9 cellular contexts compared by ENCODE assay signal in genomic region chr5:91272858-91273257, GRCh38.
DNase-seq lines count a peak whose midpoint lies in the region; ATAC-seq, FAIRE-seq and TF ChIP-seq lines count a peak whose summit lies in the region.
"Had no signal": no experiment of that assay in that cellular context is flagged by ENCODE, and none has a peak within 500 bp of the region (broad histone marks: within the 10 kb centered on the region; RNA-seq: fewer than 3 reads in every experiment).

No MANE protein-coding gene starts in this region.

- peak; percentile 78 to 88 for TF ChIP-seq EP300 in GM12878 (IDR thresholded peaks at IDR 0.05; ENCODE audit: borderline replicate concordance in 1 of 2, control insufficient read depth in 1 of 2, low read depth in 2 of 2, low read length in 2 of 2)

- H3K36me3 ChIP-seq in GM12878 (ENCODE audit: control insufficient read depth in 2 of 2, insufficient read depth in 2 of 2, low read length in 1 of 2), result no peaks in the 10 kb centered on the region
- no peaks in the 10 kb centered on the region for H3K36me3 ChIP-seq in kidney (ENCODE audit: control insufficient read depth in 1 of 2, insufficient read depth in 2 of 2, low read length in 2 of 2)

- H2AFZ ChIP-seq in GM12878 (ENCODE audit: control insufficient read depth, low read depth, low read length), result no peak overlapping the region

- H3K9me3 Mint-ChIP-seq in WTC11, result no peaks in the 10 kb centered on the region

- no peaks in the 10 kb centered on the region for H3K79me2 ChIP-seq in GM12878 (ENCODE audit: control insufficient read depth, insufficient read depth, low read length)

- TF ChIP-seq POLR2A in GM12892 (IDR thresholded peaks at IDR 0.05; ENCODE audit: low read depth, low read length) (no peak), GM12878 (IDR thresholded peaks at IDR 0.05; ENCODE audit: low read depth, low read length) (no peak)

- H3K27ac ChIP-seq in GM12878 (ENCODE audit: control insufficient read depth, insufficient read depth) (no peak overlapping the region), kidney (ENCODE audit: low read depth in 2 of 2, low read length in 2 of 2) (no peak overlapping the region)
- H3K27ac ChIP-seq: psoas muscle had no signal

- RAD21 ChIA-PET in GM12878 (lab: Charles Lee; ENCODE audit: unreplicated experiment), result interaction anchor here (1.3 to 2.0 kb wide), 3 partner anchors 8 to 111 kb away, joined by 3 to 19 read pairs (median 7); partner anchors contain the start of gene ARRDC3

- WGBS in GM12878 (ENCODE audit: insufficient coverage, insufficient replicate concordance, low lambda C conversion rate, missing lambda C conversion rate), result 3% methylated on average over 2 of the region's 2 CpGs

- TF ChIP-seq RAD21 in GM12878 (IDR thresholded peaks at IDR 0.05; ENCODE audit: insufficient read depth, low read depth, low read length), result peak; percentile 22; the same call in 1 of the 2 replicates

- H3K4me3 ChIP-seq in GM12878 (peak overlapping the region; percentile 32; the same call in 1 of the 2 replicates), kidney (ENCODE audit: low read length in 2 of 2) (no peak overlapping the region)
- H3K4me3 ChIP-seq: psoas muscle had no signal

- no peak overlapping the region for H3K4me3 Mint-ChIP-seq in WTC11

- H3K36me3 Mint-ChIP-seq in WTC11, result no peaks in the 10 kb centered on the region

- H3K27me3 Mint-ChIP-seq in WTC11 (ENCODE audit: low read depth), result no peaks in the 10 kb centered on the region

- H3K4me1 ChIP-seq in GM12878 (ENCODE audit: control insufficient read depth, insufficient read depth, low read length) (peaks cover 13% of the 10 kb centered on the region), kidney (ENCODE audit: control insufficient read depth in 1 of 2, insufficient read depth in 1 of 2, low read depth in 1 of 2, low read length in 2 of 2) (no peaks in the 10 kb centered on the region)
- H3K4me1 ChIP-seq: psoas muscle had no signal

- H3K9me3 ChIP-seq in GM12878 (replicated peaks; ENCODE audit: control insufficient read depth, insufficient read depth, low read length) (no peaks in the 10 kb centered on the region; the same call in 2 of the 3 replicates), kidney (ENCODE audit: control insufficient read depth in 1 of 2, low read length in 2 of 2) (no peaks in the 10 kb centered on the region)
- H3K9me3 ChIP-seq: psoas muscle had no signal

- FAIRE-seq in GM12892 (lab: Jason Lieb, UNC), result peak; percentile 86
- peak; percentile 35 for FAIRE-seq in GM12878 (lab: Jason Lieb, UNC)
- FAIRE-seq in kidney (lab: Jason Lieb, UNC), result no peak
- FAIRE-seq in D721Med (lab: Jason Lieb, UNC), result no peak

- no peaks in the 10 kb centered on the region for H4K20me1 ChIP-seq in GM12878 (ENCODE audit: control insufficient read depth, insufficient read depth)

- in situ Hi-C loops in GM12878 (cut with MboI), result no loop called here

- no peak for TF ChIP-seq CTCF in GM12878 (IDR thresholded peaks at IDR 0.05 in 2 of 3, conservative IDR thresholded peaks at IDR 0.05 in 1 of 3; ENCODE audit: control insufficient read depth in 2 of 3, extremely low read depth in 1 of 3, insufficient read depth in 1 of 3, low read depth in 3 of 3, low read length in 3 of 3)
- no peak for TF ChIP-seq CTCF in kidney (IDR thresholded peaks at IDR 0.05; ENCODE audit: borderline replicate concordance, extremely low read depth, insufficient read depth)
- no peak for TF ChIP-seq CTCF in D721Med (IDR thresholded peaks at IDR 0.05; ENCODE audit: insufficient read depth, missing control alignments)
- no peak for TF ChIP-seq CTCF in WTC11 (IDR thresholded peaks at IDR 0.05)

- no peak overlapping the region for H3K9ac ChIP-seq in GM12878 (ENCODE audit: control insufficient read depth, insufficient read depth, low read length)
- H3K9ac ChIP-seq in kidney (ENCODE audit: low read length in 2 of 2), result no peak overlapping the region

- POLR2A ChIA-PET in GM12878 (lab: Charles Lee), result interaction anchor here (0.9 to 4.5 kb wide), 3 partner anchors 7 to 109 kb away, joined by 5 to 23 read pairs (median 9); no protein-coding TSS in a partner anchor
- POLR2A ChIA-PET in WTC11 (lab: Charles Lee), result no interaction called here

- BruUV-seq in GM12878 (replicated peaks; lab: Mats Ljungman, UMichigan), result no TSS peak

- intact Hi-C loops in GM12878 (cut with micrococcal nuclease; ENCODE audit: unreplicated experiment), result loop anchor here (2.0 kb wide), 1 partner anchor 108 kb away; no protein-coding TSS in a partner anchor
- intact Hi-C loops in kidney (cut with DNase I), result loop anchor here (10.0 kb wide), 1 partner anchor 48 kb away; no protein-coding TSS in a partner anchor

- peak overlapping the region; percentile 49 for H3K4me2 ChIP-seq in GM12878 (ENCODE audit: control insufficient read depth, insufficient read depth)

- DNase-seq in GM12892 (ENCODE audit: insufficient read length) (no peak), GM12878 (ENCODE audit: low read depth, low spot score) (peak; percentile 84), kidney (no peak), D721Med (ENCODE audit: insufficient read length, low spot score) (no peak), ureter (ENCODE audit: low spot score) (no peak), WTC11 (ENCODE audit: low spot score) (no peak)
- DNase-seq: psoas muscle had no signal

- ATAC-seq in GM21381 (IDR thresholded peaks at IDR 0.05; ENCODE audit: unreplicated experiment) (peak; percentile 94), HG03354 (IDR thresholded peaks at IDR 0.05; ENCODE audit: poor library complexity, severe bottlenecking, unreplicated experiment) (peak; percentile 91), GM12878 (peak; percentile 88), WTC11 (no peak)
- ATAC-seq: psoas muscle had no signal

- no peak overlapping the region for H3K27ac Mint-ChIP-seq in WTC11

- SMC1A ChIA-PET in GM12878 (lab: Charles Lee; ENCODE audit: uncharacterized antibody, unreplicated experiment), result interaction anchor here (0.6 to 3.4 kb wide), 6 partner anchors 11 to 112 kb away, joined by 3 to 18 read pairs (median 5); partner anchors contain the start of gene ARRDC3

- CTCF ChIA-PET in GM12878 (lab: Yijun Ruan, JAX), result interaction anchor here (1.3 to 1.5 kb wide), 3 partner anchors 47 to 112 kb away, joined by 3 to 6 read pairs (median 3); partner anchors contain the start of gene ARRDC3
- CTCF ChIA-PET in WTC11 (lab: Charles Lee), result interaction anchor here (1.5 kb wide), 1 partner anchor 113 kb away, joined by 3 read pairs; no protein-coding TSS in a partner anchor

- no peaks in the 10 kb centered on the region; a peak in 2 of 4 replicates for H3K27me3 ChIP-seq in GM12878 (replicated peaks in 1 of 2; ENCODE audit: control insufficient read depth in 2 of 2, insufficient read depth in 2 of 2, low read length in 1 of 2)

- peaks cover 13% of the 10 kb centered on the region for H3K4me1 Mint-ChIP-seq in WTC11

TF ChIP-seq in GM12878, 131 proteins besides CTCF, POLR2A, EP300 and RAD21 (continues in another document):
- TF ChIP-seq KDM1A (IDR thresholded peaks at IDR 0.05; ENCODE audit: borderline replicate concordance), result no peak
- no peak for TF ChIP-seq SUZ12 (IDR thresholded peaks at IDR 0.05; ENCODE audit: unreplicated experiment)
- TF ChIP-seq BACH1 (IDR thresholded peaks at IDR 0.05; ENCODE audit: borderline replicate concordance), result peak; percentile 47; the same call in 1 of the 2 replicates
- TF ChIP-seq POU2F2 (IDR thresholded peaks at IDR 0.05; ENCODE audit: borderline replicate concordance, low read depth, low read length), result peak; percentile 96
- peak; percentile 70 for TF ChIP-seq NR2F1 (conservative IDR thresholded peaks at IDR 0.05)
- no peak for TF ChIP-seq HCFC1 (IDR thresholded peaks at IDR 0.05; ENCODE audit: low read length)
- TF ChIP-seq YY1 (IDR thresholded peaks at IDR 0.05; ENCODE audit: low read depth, low read length), result peak; percentile 34; the same call in 1 of the 2 replicates

TF ChIP-seq in WTC11, 78 proteins besides CTCF, POLR2A, EP300 and RAD21 (continues in another document):
- no peak for TF ChIP-seq PRDM15 (CRISPR knock-in tag; IDR thresholded peaks at IDR 0.05)
- TF ChIP-seq TEAD1 (CRISPR knock-in tag; IDR thresholded peaks at IDR 0.05), result no peak
- no peak for TF ChIP-seq CBFB (CRISPR knock-in tag; IDR thresholded peaks at IDR 0.05; ENCODE audit: low read depth)
- TF ChIP-seq SP1 (CRISPR knock-in tag; conservative IDR thresholded peaks at IDR 0.05), result no peak
